22 cellular contexts compared by ENCODE assay signal in the genomic region with DNA sequence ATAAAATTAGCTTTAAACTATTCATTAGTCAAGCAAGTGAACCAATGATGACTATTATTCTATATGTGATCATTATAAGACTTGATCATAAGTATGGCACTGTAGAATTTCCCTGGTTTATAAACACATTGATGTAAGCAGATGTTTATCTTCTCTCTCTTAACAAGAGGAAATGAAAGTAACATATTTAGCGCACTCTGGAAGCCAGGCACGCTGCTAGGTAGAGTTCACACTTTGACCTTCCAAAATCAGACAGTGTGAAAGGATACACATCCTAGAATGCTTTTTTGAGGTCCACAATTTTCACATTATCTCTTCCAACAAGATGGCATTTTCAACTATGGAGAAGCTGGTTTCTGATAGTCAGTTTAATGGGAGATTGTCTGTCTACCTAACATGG.
DNase-seq lines count a peak whose midpoint lies in the region; ATAC-seq lines count a peak whose summit lies in the region.
"Had no signal": no experiment of that assay in that cellular context is flagged by ENCODE, and none has a peak within 500 bp of the region (broad histone marks: within the 10 kb centered on the region; RNA-seq: fewer than 3 reads in every experiment).

No MANE protein-coding gene starts in this region.

- H3K14ac ChIP-seq in mesenchymal stem cell (ENCODE audit: low read length in 2 of 2): no peak overlapping the region

- no peak overlapping the region for H3K18ac ChIP-seq in mesenchymal stem cell (ENCODE audit: low read depth in 1 of 2, low read length in 2 of 2)

- no peak overlapping the region for H2BK120ac ChIP-seq in mesenchymal stem cell (ENCODE audit: low read depth, low read length)

- no peaks in the 10 kb centered on the region for H3K4me1 ChIP-seq in mesenchymal stem cell (ENCODE audit: control insufficient read depth, insufficient read depth, low read depth, low read length)
- H3K4me1 ChIP-seq: A549 had no signal

- H3K79me1 ChIP-seq in mesenchymal stem cell (replicated peaks; ENCODE audit: low read length, poor library complexity, severe bottlenecking): no peaks in the 10 kb centered on the region

- H3K27ac ChIP-seq in mesenchymal stem cell (ENCODE audit: low read length, poor library complexity, severe bottlenecking): no peak overlapping the region
- H3K27ac ChIP-seq: A549, PC-9, SJSA1 had no signal

- no peaks in the 10 kb centered on the region for H3K9me3 ChIP-seq in mesenchymal stem cell (ENCODE audit: control insufficient read depth, low read length)
- H3K9me3 ChIP-seq: A549, SJSA1 had no signal

- H4K91ac ChIP-seq in mesenchymal stem cell (ENCODE audit: low read length): no peak overlapping the region

- no peak overlapping the region for H2AFZ ChIP-seq in mesenchymal stem cell (ENCODE audit: low read depth, low read length)
- H2AFZ ChIP-seq: PC-9 had no signal

- no peak overlapping the region for H3K4ac ChIP-seq in mesenchymal stem cell (ENCODE audit: low read depth in 1 of 2, low read length in 2 of 2)

- H3K23ac ChIP-seq in mesenchymal stem cell (ENCODE audit: low read length in 2 of 2): no peak overlapping the region

- H2BK5ac ChIP-seq in mesenchymal stem cell (ENCODE audit: low read depth, low read length, poor library complexity, severe bottlenecking): no peak overlapping the region

- ATAC-seq in GM18867 (IDR thresholded peaks at IDR 0.05; ENCODE audit: unreplicated experiment) (peak; percentile 82), HG03432 (IDR thresholded peaks at IDR 0.05; ENCODE audit: unreplicated experiment) (peak; percentile 61)
- ATAC-seq: A549, HCT116 had no signal

- no peak overlapping the region for H2BK15ac ChIP-seq in mesenchymal stem cell (ENCODE audit: low read depth, poor library complexity, severe bottlenecking)

- H3K27me3 ChIP-seq in mesenchymal stem cell (ENCODE audit: control insufficient read depth in 1 of 2, insufficient read depth in 1 of 2, low read length in 2 of 2): no peaks in the 10 kb centered on the region
- H3K27me3 ChIP-seq: SJSA1 had no signal

- H3K9ac ChIP-seq in mesenchymal stem cell (ENCODE audit: low read length): no peak overlapping the region

- no peak overlapping the region for H2AK5ac ChIP-seq in mesenchymal stem cell (ENCODE audit: low read length, severe bottlenecking)

- H3K4me3 ChIP-seq in mesenchymal stem cell (ENCODE audit: insufficient read depth in 1 of 2, low read depth in 1 of 2, low read length in 2 of 2): no peak overlapping the region
- H3K4me3 ChIP-seq: A549, PC-9, SJSA1 had no signal

- peak overlapping the region in 1 of 2 experiments; percentile 73 for H2BK12ac ChIP-seq in mesenchymal stem cell (ENCODE audit: low read length in 2 of 2)

- no peak overlapping the region for H4K8ac ChIP-seq in mesenchymal stem cell (ENCODE audit: low read length)

- H3K36me3 ChIP-seq in mesenchymal stem cell (ENCODE audit: control insufficient read depth in 1 of 2, insufficient read depth in 2 of 2, low read depth in 1 of 2, low read length in 2 of 2): no peaks in the 10 kb centered on the region
- H3K36me3 ChIP-seq: SJSA1 had no signal

- no peak overlapping the region for H3K4me2 ChIP-seq in mesenchymal stem cell (ENCODE audit: low read length, poor library complexity, severe bottlenecking)
- H3K4me2 ChIP-seq: A549, PC-9 had no signal

- DNase-seq in RPMI8226 (peak; percentile 62), mesenchymal stem cell (peak; percentile 38), NCI-H69 (lab: John Stamatoyannopoulos, UW) (no peak), T-helper 1 cell (no peak), AG08395 (ENCODE audit: low spot score) (no peak)
- DNase-seq: C1 segment of cervical spinal cord; CD4-positive, alpha-beta memory T cell; COR-L47; DMS53; Karpas-422; NCI-H1105; NCI-H1436 treated with DMSO at 0.1 percent for 48 hours; NCI-H1930; NCI-H2107; NCI-H524; PC-9; Right ventricle myocardium superior had no signal

- 61% methylated on average over 2 of the region's 2 CpGs for WGBS in mesenchymal stem cell

Comparison
In these comparisons a context has a peak if more than half of its experiments do, and no peak if none do; other contexts are left out.
1. DNase-seq: peak in RPMI8226 (single experiment) and mesenchymal stem cell (single experiment); none in NCI-H69 (single experiment), T-helper 1 cell (0 of 5) and AG08395 (single experiment).